10 cellular contexts compared by ENCODE assay signal in genomic region chr6:41938590-41938989, GRCh38. TPM values are rescaled to one million over a fixed set of nuclear protein-coding genes. Genes with fewer than 3 reads are reported as not detected.
A peak's percentile ranks its signal among the peaks of the same experiment; 100 is the strongest.
DNase-seq lines count a peak whose midpoint lies in the region; ATAC-seq, FAIRE-seq and TF ChIP-seq lines count a peak whose summit lies in the region.
"Had no signal": no experiment of that assay in that cellular context is flagged by ENCODE, and none has a peak within 500 bp of the region (broad histone marks: within the 10 kb centered on the region; RNA-seq: fewer than 3 reads in every experiment).

No MANE protein-coding gene starts in this region.

- H3K4me1 ChIP-seq in ACC112 (ENCODE audit: control insufficient read depth, insufficient read depth, low read length, unreplicated experiment) = peaks cover 69% of the 10 kb centered on the region
- peaks cover 30% of the 10 kb centered on the region for H3K4me1 ChIP-seq in IMR-90 (ENCODE audit: control insufficient read depth, insufficient read depth, low read length)
- H3K4me1 ChIP-seq in aorta (ENCODE audit: control insufficient read depth in 1 of 2, insufficient read depth in 2 of 2, low read length in 2 of 2) = no peaks in the 10 kb centered on the region

- no TSS peak for BruUV-seq in IMR-90 (replicated peaks; lab: Mats Ljungman, UMichigan)

- H4K20me1 ChIP-seq in IMR-90 (ENCODE audit: insufficient read depth, low read length) = peaks cover 54% of the 10 kb centered on the region

- peaks cover 66% of the 10 kb centered on the region for H3K79me2 ChIP-seq in ACC112 (ENCODE audit: control insufficient read depth, insufficient read depth, low read length, unreplicated experiment)

- peaks cover 21% of the 10 kb centered on the region; the same call in 1 of the 2 replicates for H3K36me3 ChIP-seq in ACC112 (ENCODE audit: insufficient read depth, low read length)
- peaks cover 23% of the 10 kb centered on the region for H3K36me3 ChIP-seq in IMR-90 (ENCODE audit: control insufficient read depth, insufficient read depth, low read length)
- no peaks in the 10 kb centered on the region for H3K36me3 ChIP-seq in aorta (ENCODE audit: control insufficient read depth in 1 of 2, insufficient read depth in 2 of 2, low read length in 1 of 2)

- peaks cover 11% of the 10 kb centered on the region; the same call in 1 of the 2 replicates for H3K9me1 ChIP-seq in IMR-90 (ENCODE audit: insufficient read depth, low read length)

- H3K4me3 Mint-ChIP-seq in brain = peak overlapping the region; percentile 87 to 96 (median 91)
- H3K4me3 Mint-ChIP-seq in natural killer cell treated with Interleukin-12 subunit alpha and Interleukin-12 subunit beta and Interleukin-15 and Interleukin-18, amount 100 ng/mL, for 72 hours = peak overlapping the region; percentile 97

- intact Hi-C loops in IMR-90 (cut with micrococcal nuclease) = loop anchor here (5.0 kb wide), 2 partner anchors 136 to 156 kb away; partner anchors contain the start of gene PRICKLE4
- intact Hi-C loops in aorta (cut with DNase I) = loop anchor here in 1 of 2 donors (5.0 kb wide), 1 partner anchor 104 kb away; no protein-coding TSS in a partner anchor

- no peaks in the 10 kb centered on the region for H3K9me3 Mint-ChIP-seq in brain
- H3K9me3 Mint-ChIP-seq in natural killer cell treated with Interleukin-12 subunit alpha and Interleukin-12 subunit beta and Interleukin-15 and Interleukin-18, amount 100 ng/mL, for 72 hours = no peaks in the 10 kb centered on the region

- H3K4ac ChIP-seq in IMR-90 (ENCODE audit: low read depth, low read length) = peak overlapping the region; percentile 74

- peak overlapping the region; percentile 65 for H3K4me2 ChIP-seq in IMR-90 (ENCODE audit: low read depth, low read length)

- peak overlapping the region; percentile 21 to 68; a peak in 3 of 4 replicates for H4K8ac ChIP-seq in IMR-90 (ENCODE audit: low read depth in 2 of 2, low read length in 2 of 2)

- peaks cover 56% of the 10 kb centered on the region for H3K4me1 Mint-ChIP-seq in brain
- H3K4me1 Mint-ChIP-seq in natural killer cell treated with Interleukin-12 subunit alpha and Interleukin-12 subunit beta and Interleukin-15 and Interleukin-18, amount 100 ng/mL, for 72 hours (ENCODE audit: low read depth in 2 of 2) = peaks cover 64 to 72% of the 10 kb centered on the region in 2 donors

- peak overlapping the region; percentile 85; the same call in 1 of the 2 replicates for H2AK5ac ChIP-seq in IMR-90 (ENCODE audit: low read depth, low read length)

- TF ChIP-seq CTCF in IMR-90 (conservative IDR thresholded peaks at IDR 0.05; ENCODE audit: low read depth, low read length) (no peak), brain (conservative IDR thresholded peaks at IDR 0.05) (no peak)

- no peaks in the 10 kb centered on the region for H3K27me3 ChIP-seq in ACC112 (ENCODE audit: insufficient read depth, low read length)
- H3K27me3 ChIP-seq in IMR-90 (ENCODE audit: control insufficient read depth, insufficient read depth, low read length) = no peaks in the 10 kb centered on the region
- no peaks in the 10 kb centered on the region for H3K27me3 ChIP-seq in aorta (ENCODE audit: control insufficient read depth in 1 of 2, insufficient read depth in 2 of 2, low read length in 1 of 2)

- H3K9me3 ChIP-seq in IMR-90 (ENCODE audit: control insufficient read depth, insufficient read depth, low read length) (no peaks in the 10 kb centered on the region), aorta (ENCODE audit: control insufficient read depth, low read length) (no peaks in the 10 kb centered on the region)

- in situ Hi-C loops in IMR-90 (cut with MboI; ENCODE audit: low sequenced_read_pairs) = loop anchor here (5.0 to 10.0 kb wide), 2 partner anchors 104 to 154 kb away; partner anchors contain the start of genes PRICKLE4 and TOMM6

- peak overlapping the region; percentile 12 for H3K9ac ChIP-seq in IMR-90 (ENCODE audit: low read depth, low read length)

- peaks cover 19 to 64% of the 10 kb centered on the region in 2 experiments; a peak in 3 of 4 replicates for H3K79me1 ChIP-seq in IMR-90 (ENCODE audit: low read depth in 1 of 2, low read length in 2 of 2)

- peak overlapping the region; percentile 78 for H2BK5ac ChIP-seq in IMR-90 (ENCODE audit: low read depth, low read length, poor library complexity, severe bottlenecking)

- ATAC-seq in IMR-90 (ENCODE audit: low read depth) (no peak), HG03439 (IDR thresholded peaks at IDR 0.05; ENCODE audit: unreplicated experiment) (no peak), aorta (ENCODE audit: low FRiP score) (no peak)
- no peak for ATAC-seq in natural killer cell treated with Interleukin-12 subunit alpha and Interleukin-12 subunit beta and Interleukin-15 and Interleukin-18, amount 100 ng/mL, for 72 hours

- H2AK9ac ChIP-seq in IMR-90 (replicated peaks; ENCODE audit: low read depth, low read length, poor library complexity) = peak overlapping the region; percentile 99

- no peak overlapping the region for H2AFZ ChIP-seq in ACC112 (ENCODE audit: low read length, unreplicated experiment)
- peak overlapping the region; percentile 75 for H2AFZ ChIP-seq in IMR-90 (replicated peaks; ENCODE audit: low read length, poor library complexity)

- TF ChIP-seq RAD21 in IMR-90 (IDR thresholded peaks at IDR 0.05; ENCODE audit: low read length) = no peak

- H3K56ac ChIP-seq in IMR-90 (ENCODE audit: extremely low read depth, insufficient read depth, low read length) = no peak overlapping the region

- dilution Hi-C loops in IMR-90 (cut with HindIII; ENCODE audit: low sequenced_read_pairs, unreplicated experiment) = no loop called here

- peak overlapping the region; percentile 76; the same call in 1 of the 2 replicates for H3K23ac ChIP-seq in IMR-90 (ENCODE audit: low read depth, low read length)

- peak overlapping the region; percentile 65 for H4K5ac ChIP-seq in IMR-90 (ENCODE audit: low read depth, low read length)

- peak overlapping the region; percentile 49 for H3K18ac ChIP-seq in IMR-90 (ENCODE audit: low read depth, low read length)

- peak overlapping the region; percentile 71 to 95 (median 86) for H3K27ac Mint-ChIP-seq in brain
- peak overlapping the region; percentile 88 to 95 for H3K27ac Mint-ChIP-seq in natural killer cell treated with Interleukin-12 subunit alpha and Interleukin-12 subunit beta and Interleukin-15 and Interleukin-18, amount 100 ng/mL, for 72 hours

- POLR2A ChIA-PET in IMR-90 (lab: Charles Lee; ENCODE audit: unreplicated experiment) = interaction anchor here (0.7 kb wide), 1 partner anchor 397 kb away, joined by 4 read pairs; no protein-coding TSS in a partner anchor

- H3K36me3 Mint-ChIP-seq in brain = peaks cover 10% of the 10 kb centered on the region
- peaks cover 31% of the 10 kb centered on the region for H3K36me3 Mint-ChIP-seq in natural killer cell treated with Interleukin-12 subunit alpha and Interleukin-12 subunit beta and Interleukin-15 and Interleukin-18, amount 100 ng/mL, for 72 hours

- peak overlapping the region; percentile 33; the same call in 1 of the 2 replicates for H2BK20ac ChIP-seq in IMR-90 (ENCODE audit: low read depth, low read length)

- H3K14ac ChIP-seq in IMR-90 (replicated peaks; ENCODE audit: low read depth, low read length) = peak overlapping the region; percentile 84

- FAIRE-seq in RCC 7860 (lab: Jason Lieb, UNC) = no peak

- DNase-seq in IMR-90 (no peak), RCC 7860 (ENCODE audit: low spot score) (no peak), aorta (no peak), NCI-H1417 treated with DMSO at 0.1 percent for 48 hours (lab: John Stamatoyannopoulos, UW) (no peak)
- DNase-seq in natural killer cell treated with Interleukin-12 subunit alpha and Interleukin-12 subunit beta and Interleukin-15 and Interleukin-18, amount 100 ng/mL, for 72 hours (ENCODE audit: low spot score) = no peak
- DNase-seq: stimulated activated CD4-positive, alpha-beta T cell treated with anti-CD3 and anti-CD28 coated beads, Interleukin-4, amount 100 ng/mL, for 1 hour had no signal

- 57% methylated on average over 1 of the region's 4 CpGs; no CpG with 5 or more reads in 1 of the 2 experiments for WGBS in IMR-90 (ENCODE audit: extremely low coverage in 2 of 2, insufficient read length in 1 of 2), 2 experiments
- WGBS in aorta, 2 donors = 79 to 84% methylated on average over 4 of the region's 4 CpGs

- H3K4me3 ChIP-seq in ACC112 (ENCODE audit: low read depth, low read length) = peak overlapping the region; percentile 99
- no peak overlapping the region for H3K4me3 ChIP-seq in IMR-90 (ENCODE audit: insufficient read depth, low read depth, low read length)
- no peak overlapping the region for H3K4me3 ChIP-seq in aorta (ENCODE audit: low read length in 2 of 2)
- H3K4me3 ChIP-seq: cardiac muscle cell had no signal

- H3K27ac ChIP-seq in ACC112 (ENCODE audit: low read depth, low read length) (peak overlapping the region; percentile 63), IMR-90 (ENCODE audit: insufficient read depth, low read length) (peak overlapping the region; percentile 76; the same call in 1 of the 2 replicates), aorta (ENCODE audit: low read depth in 1 of 2, low read length in 2 of 2) (no peak overlapping the region)
- H3K27ac ChIP-seq: cardiac muscle cell had no signal

- H2BK15ac ChIP-seq in IMR-90 (ENCODE audit: low read depth, low read length) = peak overlapping the region; percentile 34; the same call in 1 of the 3 replicates

- TF ChIP-seq POLR2A in IMR-90 (IDR thresholded peaks at IDR 0.05; ENCODE audit: low read depth, low read length) = no peak

- peak overlapping the region; percentile 76; the same call in 1 of the 2 replicates for H4K91ac ChIP-seq in IMR-90 (ENCODE audit: insufficient read depth, low read depth, low read length)

- CTCF ChIA-PET in IMR-90 (lab: Yijun Ruan, JAX) = interaction anchor here (0.7 to 1.5 kb wide), 4 partner anchors 17 to 151 kb away, joined by 3 to 5 read pairs (median 4); partner anchors contain the start of genes BYSL, MED20 and TOMM6

- peak overlapping the region; percentile 19; the same call in 1 of the 2 replicates for H2BK120ac ChIP-seq in IMR-90 (ENCODE audit: low read depth, low read length)

- H3K27me3 Mint-ChIP-seq in brain = peaks cover 9% of the 10 kb centered on the region
- no peaks in the 10 kb centered on the region for H3K27me3 Mint-ChIP-seq in natural killer cell treated with Interleukin-12 subunit alpha and Interleukin-12 subunit beta and Interleukin-15 and Interleukin-18, amount 100 ng/mL, for 72 hours

RNA-seq across cellular contexts. Expression of gene CCND3, which starts 3.0 kb away (rescaled TPM):
- total RNA-seq in IMR-90 (2012; rRNA removed) (19.2 and 19.4 TPM in 2 replicates), aorta (10 to 100 TPM; 47.8 to 51.4 TPM)
- polyA plus RNA-seq in IMR-90 (2012; rRNA removed) (61.9 and 63.8 TPM in 2 replicates), brain (ENCODE audit: insufficient read depth, low read depth, low replicate concordance) (87.1 TPM), aorta (10 to 100 TPM; 45.2 to 48.3 TPM)
- polyA plus RNA-seq in IMR-90 (2012; cell fraction: cytosol; rRNA removed) = 61.9 and 75.8 TPM in 2 replicates
- polyA plus RNA-seq in IMR-90 (2012; cell fraction: nucleus; rRNA removed; ENCODE audit: low replicate concordance) = 36.5 and 73.0 TPM in 2 replicates
- 100 to 1,000 TPM; 382 to 466 TPM for total RNA-seq in natural killer cell treated with Interleukin-12 subunit alpha and Interleukin-12 subunit beta and Interleukin-15 and Interleukin-18, amount 100 ng/mL, for 72 hours

RNA-seq across cellular contexts. Expression of gene BYSL, which starts 17.3 kb away (rescaled TPM):
- total RNA-seq in IMR-90 (2012; rRNA removed) (25.3 and 26.7 TPM in 2 replicates), aorta (10 to 100 TPM in 1 of 2 donors, 1 to 10 TPM in 1; 9.7 to 12.0 TPM)
- polyA plus RNA-seq in IMR-90 (2012; rRNA removed) (35.5 and 36.3 TPM in 2 replicates), brain (ENCODE audit: insufficient read depth, low read depth, low replicate concordance) (24.3 TPM), aorta (1 to 10 TPM; 3.4 to 5.6 TPM)
- polyA plus RNA-seq in IMR-90 (2012; cell fraction: cytosol; rRNA removed) = 23.5 and 24.9 TPM in 2 replicates
- 29.1 and 39.6 TPM in 2 replicates for polyA plus RNA-seq in IMR-90 (2012; cell fraction: nucleus; rRNA removed; ENCODE audit: low replicate concordance)
- total RNA-seq in natural killer cell treated with Interleukin-12 subunit alpha and Interleukin-12 subunit beta and Interleukin-15 and Interleukin-18, amount 100 ng/mL, for 72 hours = 10 to 100 TPM; 48.3 to 73.9 TPM

RNA-seq across cellular contexts. Expression of gene MED20, which starts 17.7 kb away (rescaled TPM):
- total RNA-seq in IMR-90 (2012; rRNA removed) = 35.6 and 38.2 TPM in 2 replicates
- polyA plus RNA-seq in IMR-90 (2012; rRNA removed) = 22.0 and 24.8 TPM in 2 replicates
- polyA plus RNA-seq in IMR-90 (2012; cell fraction: cytosol; rRNA removed) = 16.4 and 20.3 TPM in 2 replicates
- 14.3 and 22.5 TPM in 2 replicates for polyA plus RNA-seq in IMR-90 (2012; cell fraction: nucleus; rRNA removed; ENCODE audit: low replicate concordance)
- 36.1 TPM for polyA plus RNA-seq in brain (ENCODE audit: insufficient read depth, low read depth, low replicate concordance)
- total RNA-seq in natural killer cell treated with Interleukin-12 subunit alpha and Interleukin-12 subunit beta and Interleukin-15 and Interleukin-18, amount 100 ng/mL, for 72 hours = 10 to 100 TPM; 25.5 to 33.0 TPM
- total RNA-seq in aorta = 10 to 100 TPM; 11.7 to 16.1 TPM
- 1 to 10 TPM; 6.1 to 7.5 TPM for polyA plus RNA-seq in aorta

RNA-seq across cellular contexts. Expression of gene USP49, which starts 43.4 kb away (rescaled TPM):
- 1.4 TPM in 2 replicates for total RNA-seq in IMR-90 (2012; rRNA removed)
- 1.4 and 2.1 TPM in 2 replicates for polyA plus RNA-seq in IMR-90 (2012; rRNA removed)
- polyA plus RNA-seq in IMR-90 (2012; cell fraction: cytosol; rRNA removed) = 0.55 and 0.92 TPM in 2 replicates
- 9.5 and 9.8 TPM in 2 replicates for polyA plus RNA-seq in IMR-90 (2012; cell fraction: nucleus; rRNA removed; ENCODE audit: low replicate concordance)
- 11.4 TPM for polyA plus RNA-seq in brain (ENCODE audit: insufficient read depth, low read depth, low replicate concordance)
- 10 to 100 TPM in 1 of 2 donors, 1 to 10 TPM in 1; 8.2 to 15.3 TPM for total RNA-seq in natural killer cell treated with Interleukin-12 subunit alpha and Interleukin-12 subunit beta and Interleukin-15 and Interleukin-18, amount 100 ng/mL, for 72 hours
- total RNA-seq in aorta = 1 to 10 TPM; 2.3 to 5.3 TPM
- polyA plus RNA-seq in aorta = 1 to 10 TPM; 1.3 to 1.5 TPM

Comparison
In these comparisons a context has a peak if more than half of its experiments do, and no peak if none do; other contexts are left out.
1. H3K27ac ChIP-seq: peak in ACC112 (single experiment) and IMR-90 (single experiment); none in aorta (0 of 2).
2. RNA of gene CCND3, which starts 3.0 kb away (total RNA-seq): 382 to 466 TPM in natural killer cell treated with Interleukin-12 subunit alpha and Interleukin-12 subunit beta and Interleukin-15 and Interleukin-18, amount 100 ng/mL, for 72 hours; 47.8 to 51.4 TPM in aorta and 19.2 to 19.4 TPM in IMR-90; every median in the first group is over 4 times any median in the second.